Comparison of ENCODE assay signal across 1 cellular context in genomic region chr12:51958542-51958941, GRCh38.
TF ChIP-seq lines count a peak whose summit lies in the region.

No MANE protein-coding gene starts in this region.

TF ChIP-seq in HepG2, 621 proteins besides CTCF, POLR2A, EP300 and RAD21:
- no peak for TF ChIP-seq SRSF1 (optimal IDR thresholded peaks at IDR 0.05; ENCODE audit: low read depth, low read length)
- 0 out of 2 replicates have a peak, but pooled peaks have one; percentile 4 for TF ChIP-seq ZNF687 (CRISPR knock-in tag; IDR thresholded peaks at IDR 0.05)
